In the genomic region with DNA sequence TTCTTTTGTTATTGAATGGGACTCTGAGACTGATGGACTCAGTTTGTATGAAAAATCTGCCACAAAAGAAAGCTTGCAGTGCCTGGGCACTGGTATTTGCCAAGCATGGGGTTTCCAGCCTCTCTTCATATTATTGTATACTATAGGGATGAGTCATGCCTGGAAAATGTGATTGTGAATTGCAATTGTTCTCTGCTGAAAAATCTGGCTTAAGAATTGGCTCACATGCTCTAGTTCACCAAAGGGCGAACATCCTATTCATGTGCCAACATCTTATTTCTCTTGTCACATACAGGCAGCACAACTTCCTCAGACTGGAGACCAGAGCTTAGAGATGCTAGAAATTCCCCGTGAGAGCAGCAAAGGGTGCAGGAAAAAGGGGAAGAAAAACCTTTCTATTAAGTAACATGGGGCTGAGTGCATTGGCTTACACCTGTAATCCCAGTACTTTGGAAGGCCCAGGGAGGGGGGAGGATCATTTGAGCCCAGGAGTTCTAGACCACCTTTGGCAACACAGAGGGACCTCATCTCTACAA, we compare ENCODE assay signal across 11 cellular contexts.
DNase-seq lines count a peak whose midpoint lies in the region; ATAC-seq and TF ChIP-seq lines count a peak whose summit lies in the region.
"Had no signal": no experiment of that assay in that cellular context is flagged by ENCODE, and none has a peak within 500 bp of the region (broad histone marks: within the 10 kb centered on the region; RNA-seq: fewer than 3 reads in every experiment).

No MANE protein-coding gene starts in this region.

- H3K9me3 ChIP-seq in mesodermal cell (ENCODE audit: control insufficient read depth, low read length): no peaks in the 10 kb centered on the region
- H3K9me3 ChIP-seq: vagina had no signal

- H3K4me1 Mint-ChIP-seq in chondrocyte (ENCODE audit: low read depth): peaks cover 39% of the 10 kb centered on the region
- H3K4me1 Mint-ChIP-seq: T-cell had no signal

- H3K9me3 Mint-ChIP-seq in chondrocyte (ENCODE audit: low read depth): no peaks in the 10 kb centered on the region
- H3K9me3 Mint-ChIP-seq: T-cell had no signal

- no peak for TF ChIP-seq CTCF in chondrocyte (IDR thresholded peaks at IDR 0.05)

- H3K36me3 Mint-ChIP-seq in chondrocyte (ENCODE audit: low read depth): no peaks in the 10 kb centered on the region
- H3K36me3 Mint-ChIP-seq: activated naive CD8-positive, alpha-beta T cell; T-cell had no signal

- H3K27ac Mint-ChIP-seq in chondrocyte (ENCODE audit: unreplicated experiment): peak overlapping the region; percentile 17
- H3K27ac Mint-ChIP-seq: activated naive CD8-positive, alpha-beta T cell; T-cell had no signal

- CTCF ChIA-PET in HEK293T (lab: Yijun Ruan, JAX): no interaction called here

- H3K36me3 ChIP-seq in mesodermal cell (ENCODE audit: control insufficient read depth, insufficient read depth, low read length): no peaks in the 10 kb centered on the region
- H3K36me3 ChIP-seq: vagina had no signal

- WGBS in mesodermal cell (ENCODE audit: insufficient coverage in 2 of 2), 2 experiments: 40 to 100% methylated on average over 1 of the region's 2 CpGs

- no peak overlapping the region for H3K4me3 Mint-ChIP-seq in chondrocyte (ENCODE audit: unreplicated experiment)
- H3K4me3 Mint-ChIP-seq: activated naive CD8-positive, alpha-beta T cell; T-cell had no signal

- H3K27me3 Mint-ChIP-seq in chondrocyte (ENCODE audit: low read depth): no peaks in the 10 kb centered on the region

- H3K4me1 ChIP-seq in mesodermal cell (ENCODE audit: control insufficient read depth, insufficient read depth, low read length, poor library complexity, severe bottlenecking): peaks cover 6% of the 10 kb centered on the region

- peak overlapping the region; percentile 16 for H3K27ac ChIP-seq in mesodermal cell (ENCODE audit: low read depth, low read length, severe bottlenecking)
- H3K27ac ChIP-seq: vagina had no signal

- POLR2A ChIA-PET in HEK293T (lab: Yijun Ruan, JAX): no interaction called here

- DNase-seq in AG20443 (ENCODE audit: low spot score) (peak; percentile 64), M059J (ENCODE audit: low read depth) (peak; percentile 86), chondrocyte (ENCODE audit: low spot score) (no peak), HEK293T (ENCODE audit: extremely low spot score) (no peak), SKM-1 (lab: John Stamatoyannopoulos, UW; ENCODE audit: unreplicated experiment) (no peak)
- DNase-seq: T-cell had no signal

- no peak overlapping the region for H3K4me3 ChIP-seq in mesodermal cell (ENCODE audit: extremely low read depth, insufficient read depth, low read length, poor library complexity, severe bottlenecking)
- H3K4me3 ChIP-seq: vagina had no signal

- ATAC-seq in GM18511 (IDR thresholded peaks at IDR 0.05; ENCODE audit: unreplicated experiment) (no peak), GM21423 (IDR thresholded peaks at IDR 0.05; ENCODE audit: unreplicated experiment) (no peak)
- ATAC-seq: T-cell had no signal

TF ChIP-seq in HEK293T, 16 proteins besides CTCF, POLR2A, EP300 and RAD21:
- TF ChIP-seq CTBP1 (IDR thresholded peaks at IDR 0.05; ENCODE audit: borderline replicate concordance): no peak
- no peak for TF ChIP-seq FOXA1 (IDR thresholded peaks at IDR 0.05)
- no peak for TF ChIP-seq BHLHE40 (IDR thresholded peaks at IDR 0.05; ENCODE audit: borderline replicate concordance)
- TF ChIP-seq L3MBTL2 (conservative IDR thresholded peaks at IDR 0.05): no peak
- no peak for TF ChIP-seq LEF1 (IDR thresholded peaks at IDR 0.05; ENCODE audit: borderline replicate concordance)
- no peak for TF ChIP-seq TARDBP (IDR thresholded peaks at IDR 0.05)
- TF ChIP-seq SP1 (IDR thresholded peaks at IDR 0.05): no peak
TF ChIP-seq in HEK293T: peak in this region for 0.

Comparison
In these comparisons a context has a peak if more than half of its experiments do, and no peak if none do; other contexts are left out.
1. DNase-seq: peak in AG20443 (single experiment) and M059J (single experiment); none in chondrocyte (single experiment), HEK293T (single experiment) and SKM-1 (single experiment).